Comparison of ENCODE assay signal across 8 cellular contexts in genomic region chr4:185597532-185598188, GRCh38.
DNase-seq lines count a peak whose midpoint lies in the region; ATAC-seq and TF ChIP-seq lines count a peak whose summit lies in the region.

No MANE protein-coding gene starts in this region.

- no peaks in the 10 kb centered on the region for H3K36me3 ChIP-seq in effector memory CD4-positive, alpha-beta T cell (ENCODE audit: control insufficient read depth, insufficient read depth, low read length)

- no peak overlapping the region for H3K27ac Mint-ChIP-seq in activated CD8-positive, alpha-beta T cell treated with anti-CD3 and anti-CD28 coated beads for 36 hours
- H3K27ac Mint-ChIP-seq in memory B cell = no peak overlapping the region

- H3K27ac ChIP-seq in effector memory CD4-positive, alpha-beta T cell (ENCODE audit: insufficient read depth, low read length, poor library complexity, severe bottlenecking) = no peak overlapping the region

- no peaks in the 10 kb centered on the region for H3K4me1 ChIP-seq in effector memory CD4-positive, alpha-beta T cell (ENCODE audit: control insufficient read depth, insufficient read depth, low read length, poor library complexity, severe bottlenecking)

- peak; percentile 91 for TF ChIP-seq CTCF in activated CD8-positive, alpha-beta T cell treated with anti-CD3 and anti-CD28 coated beads for 36 hours (IDR thresholded peaks at IDR 0.05)

- DNase-seq in SIG-M5 treated with dmso at 0.1 percent for 504 hours (lab: John Stamatoyannopoulos, UW; ENCODE audit: unreplicated experiment) (peak; percentile 26), SIG-M5 (lab: John Stamatoyannopoulos, UW) (no peak), NCI-H526 treated with DMSO at 0.1 percent for 48 hours (lab: John Stamatoyannopoulos, UW) (peak; percentile 14), memory B cell (ENCODE audit: low spot score in 2 of 2) (peak; percentile 71 to 76)
- peak; percentile 77 for DNase-seq in activated CD8-positive, alpha-beta T cell treated with anti-CD3 and anti-CD28 coated beads for 36 hours
- DNase-seq in effector memory CD4-positive, alpha-beta T cell = peak; percentile 19 to 45 (median 27)
- DNase-seq in stimulated activated CD8-positive, alpha-beta memory T cell treated with anti-CD3 and anti-CD28 coated beads, Interleukin-15, amount 100 ng/mL, for 4 hours (ENCODE audit: low read depth in 2 of 2) = peak; percentile 21 to 42

- peaks cover 19% of the 10 kb centered on the region for H3K27me3 Mint-ChIP-seq in activated CD8-positive, alpha-beta T cell treated with anti-CD3 and anti-CD28 coated beads for 36 hours
- peaks cover 4% of the 10 kb centered on the region for H3K27me3 Mint-ChIP-seq in memory B cell

- H3K4me3 ChIP-seq in effector memory CD4-positive, alpha-beta T cell (ENCODE audit: insufficient read depth, low read depth, low read length, poor library complexity, severe bottlenecking) = no peak overlapping the region

- ATAC-seq in HG03108 (IDR thresholded peaks at IDR 0.05; ENCODE audit: unreplicated experiment) (peak; percentile 76), memory B cell (ENCODE audit: low read depth) (peak; percentile 85)
- peak; percentile 84 for ATAC-seq in activated CD8-positive, alpha-beta T cell treated with anti-CD3 and anti-CD28 coated beads for 36 hours

- H3K9me3 Mint-ChIP-seq in activated CD8-positive, alpha-beta T cell treated with anti-CD3 and anti-CD28 coated beads for 36 hours = no peaks in the 10 kb centered on the region
- H3K9me3 Mint-ChIP-seq in memory B cell = no peaks in the 10 kb centered on the region

- no peaks in the 10 kb centered on the region for H3K4me1 Mint-ChIP-seq in activated CD8-positive, alpha-beta T cell treated with anti-CD3 and anti-CD28 coated beads for 36 hours (ENCODE audit: low read depth)
- no peaks in the 10 kb centered on the region for H3K4me1 Mint-ChIP-seq in memory B cell

- H3K9me3 ChIP-seq in effector memory CD4-positive, alpha-beta T cell (ENCODE audit: control insufficient read depth, low read length) = no peaks in the 10 kb centered on the region

- intact Hi-C loops in activated CD8-positive, alpha-beta T cell treated with anti-CD3 and anti-CD28 coated beads for 36 hours (cut with micrococcal nuclease) = loop anchor here (5.0 kb wide), 1 partner anchor 125 kb away; the partner anchor contains the start of gene CCDC110

- POLR2A ChIA-PET in activated CD8-positive, alpha-beta T cell treated with anti-CD3 and anti-CD28 coated beads for 36 hours (lab: Charles Lee) = interaction anchor here (1.1 to 1.7 kb wide), 2 partner anchors 9 to 172 kb away, joined by 4 read pairs; partner anchors contain the start of gene UFSP2

- peaks cover 6% of the 10 kb centered on the region for H3K27me3 ChIP-seq in effector memory CD4-positive, alpha-beta T cell (replicated peaks; ENCODE audit: control insufficient read depth, insufficient read depth, low read length, poor library complexity, severe bottlenecking)

- H3K4me3 Mint-ChIP-seq in activated CD8-positive, alpha-beta T cell treated with anti-CD3 and anti-CD28 coated beads for 36 hours = no peak overlapping the region
- H3K4me3 Mint-ChIP-seq in memory B cell = no peak overlapping the region

- CTCF ChIA-PET in activated CD8-positive, alpha-beta T cell treated with anti-CD3 and anti-CD28 coated beads for 36 hours (lab: Charles Lee) = interaction anchor here (0.7 to 4.0 kb wide), 43 partner anchors 11 to 561 kb away, joined by 3 to 55 read pairs (median 5); partner anchors contain the start of genes CCDC110, PDLIM3 and UFSP2

- no peaks in the 10 kb centered on the region for H3K36me3 Mint-ChIP-seq in activated CD8-positive, alpha-beta T cell treated with anti-CD3 and anti-CD28 coated beads for 36 hours (ENCODE audit: low read depth)
- H3K36me3 Mint-ChIP-seq in memory B cell = no peaks in the 10 kb centered on the region
